12 cellular contexts compared by ENCODE assay signal in genomic region chr7:41640487-41640886, GRCh38.
"Had no signal": no experiment of that assay in that cellular context is flagged by ENCODE, and none has a peak within 500 bp of the region (broad histone marks: within the 10 kb centered on the region; RNA-seq: fewer than 3 reads in every experiment).

No MANE protein-coding gene starts in this region.

- H3K4me1 ChIP-seq: ascending aorta, esophagus squamous epithelium, upper lobe of right lung had no signal

- ATAC-seq: stimulated activated memory B cell treated with anti-CD40 and anti-IgM and Interleukin-4, amounts not matched to agents 10 μg/mL and 1 μg/mL and 100 μg/mL, for 72 hours; upper lobe of right lung had no signal

- FAIRE-seq: endothelial cell of umbilical vein, keratinocyte, TTC549 had no signal

- H3K36me3 ChIP-seq: ascending aorta, esophagus squamous epithelium, thoracic aorta, upper lobe of right lung had no signal

- H3K27ac ChIP-seq: ascending aorta, esophagus squamous epithelium, thoracic aorta, upper lobe of right lung had no signal

- H3K9me3 ChIP-seq: ascending aorta, esophagus squamous epithelium, thoracic aorta, upper lobe of right lung had no signal

- DNase-seq: activated CD4-positive, alpha-beta T cell treated with anti-CD3 and anti-CD28 coated beads, Interleukin-2, amount 50 U/mL, for 4 hours; activated gamma-delta T cell; effector memory CD4-positive, alpha-beta T cell; esophagus squamous epithelium; stimulated activated CD4-positive, alpha-beta T cell treated with anti-CD3 and anti-CD28 coated beads, Interleukin-4, amount 100 ng/mL, for 24 hours; upper lobe of right lung had no signal

- H3K27me3 ChIP-seq: ascending aorta, esophagus squamous epithelium, upper lobe of right lung had no signal

- H3K4me3 ChIP-seq: ascending aorta, esophagus squamous epithelium, thoracic aorta, upper lobe of right lung had no signal
